Comparison of ENCODE assay signal across 24 cellular contexts in the genomic region with DNA sequence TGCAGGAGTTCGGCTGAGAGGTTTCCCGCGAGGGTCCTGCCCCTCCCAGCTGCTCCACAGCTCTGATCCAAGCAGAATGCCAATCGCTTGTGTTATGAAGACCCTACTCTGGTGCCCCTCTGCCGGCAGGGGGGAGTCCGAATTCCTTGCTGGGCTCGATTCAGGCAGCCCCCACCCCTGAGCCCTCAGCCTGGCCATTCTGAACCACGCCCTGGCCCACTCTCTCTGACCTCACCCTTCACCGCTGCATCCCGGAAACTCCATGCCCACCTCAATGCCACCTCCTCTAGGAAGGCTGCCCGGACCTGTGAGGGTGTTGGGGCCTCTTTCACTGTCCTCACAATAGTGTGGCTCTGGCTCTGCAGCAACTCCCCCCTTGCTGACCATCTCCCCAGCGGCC. TPM values are rescaled to one million over a fixed set of nuclear protein-coding genes. Genes with fewer than 3 reads are reported as not detected.
A peak's percentile ranks its signal among the peaks of the same experiment; 100 is the strongest.
DNase-seq lines count a peak whose midpoint lies in the region; ATAC-seq, FAIRE-seq and TF ChIP-seq lines count a peak whose summit lies in the region.
"Had no signal": no experiment of that assay in that cellular context is flagged by ENCODE, and none has a peak within 500 bp of the region (broad histone marks: within the 10 kb centered on the region; RNA-seq: fewer than 3 reads in every experiment).

No MANE protein-coding gene starts in this region.

- no peak for DNase-seq in activated CD4-positive, alpha-beta T cell treated with anti-CD3 and anti-CD28 coated beads, Interleukin-2, amount 10 ng/mL, durations not matched to agents 7 days and 5 days
- DNase-seq in activated CD4-positive, alpha-beta T cell treated with anti-CD3 and anti-CD28 coated beads for 48 hours, result no peak
- DNase-seq in GM23338 (ENCODE audit: low spot score), result no peak
- DNase-seq in K562 (ENCODE audit: extremely low read depth in 1 of 4, low spot score in 3 of 4), result no peak
- peak; percentile 21 for DNase-seq in osteoblast (ENCODE audit: insufficient read length, low spot score, missing footprints)
- DNase-seq in spleen, result no peak
- DNase-seq: KG1, NCI-H510A treated with DMSO at 0.1 percent for 48 hours had no signal

- TF ChIP-seq POLR2A in K562 (conservative IDR thresholded peaks at IDR 0.05), result no peak
- no peak for TF ChIP-seq POLR2A in spleen (IDR thresholded peaks at IDR 0.05)

- in situ Hi-C loops in K562 (cut with MboI), result no loop called here

- no peak overlapping the region for H3K9ac ChIP-seq in K562 (ENCODE audit: insufficient read depth in 1 of 2, low read depth in 2 of 2, low read length in 2 of 2)

- no TSS peak for BruUV-seq in K562 (replicated peaks; lab: Mats Ljungman, UMichigan)

- H3K36me3 ChIP-seq in GM23338 (ENCODE audit: insufficient read depth) (no peaks in the 10 kb centered on the region), K562 (ENCODE audit: control insufficient read depth, insufficient read depth, low read length) (no peaks in the 10 kb centered on the region), osteoblast (ENCODE audit: insufficient read depth, low read length) (no peaks in the 10 kb centered on the region), spleen (no peaks in the 10 kb centered on the region)
- H3K36me3 ChIP-seq: BE2C, HAP-1, heart right ventricle, prostate gland, thyroid gland had no signal

- no peaks in the 10 kb centered on the region for H3K9me1 ChIP-seq in K562 (ENCODE audit: control insufficient read depth, insufficient read depth, low read length)

- H3K4me1 Mint-ChIP-seq in activated CD4-positive, alpha-beta T cell treated with anti-CD3 and anti-CD28 coated beads, Interleukin-2, amount 10 ng/mL, durations not matched to agents 7 days and 5 days, result peaks cover 34% of the 10 kb centered on the region
- peaks cover 21% of the 10 kb centered on the region for H3K4me1 Mint-ChIP-seq in GM23338
- H3K4me1 Mint-ChIP-seq: neural crest cell had no signal

- no peaks in the 10 kb centered on the region for H3K9me3 Mint-ChIP-seq in activated CD4-positive, alpha-beta T cell treated with anti-CD3 and anti-CD28 coated beads, Interleukin-2, amount 10 ng/mL, durations not matched to agents 7 days and 5 days
- H3K9me3 Mint-ChIP-seq in GM23338, result no peaks in the 10 kb centered on the region
- H3K9me3 Mint-ChIP-seq: mesothelial cell of epicardium; neural crest cell; T-helper 1 cell treated with Interleukin-12 subunit alpha and Interleukin-12 subunit beta and Interleukin-4 antibody, amounts not matched to agents 30 μg/mL and 1 μg/mL, for 36 hours had no signal

- H3K79me2 ChIP-seq in GM23338 (replicated peaks; ENCODE audit: insufficient read depth), result no peaks in the 10 kb centered on the region
- no peaks in the 10 kb centered on the region for H3K79me2 ChIP-seq in K562 (ENCODE audit: control insufficient read depth, insufficient read depth, low read length)
- H3K79me2 ChIP-seq in osteoblast (ENCODE audit: insufficient read depth, low read length), result no peaks in the 10 kb centered on the region

- no peak for TF ChIP-seq EP300 in K562 (IDR thresholded peaks at IDR 0.05; ENCODE audit: low read length)

- no peak overlapping the region for H2AFZ ChIP-seq in GM23338
- 0 out of 2 replicates have a peak overlapping the region, but pooled peaks have one; percentile 86 for H2AFZ ChIP-seq in K562 (ENCODE audit: low read depth, low read length)
- no peak overlapping the region for H2AFZ ChIP-seq in osteoblast (ENCODE audit: low read length)

- TF ChIP-seq RAD21 in K562 (CRISPR knock-in tag; conservative IDR thresholded peaks at IDR 0.05 in 1 of 2, IDR thresholded peaks at IDR 0.05 in 1 of 2), result no peak

- intact Hi-C loops in K562 (cut with micrococcal nuclease) (no loop called here), spleen (cut with DNase I; ENCODE audit: low total_unique reads) (no loop called here)

- WGBS in K562 (ENCODE audit: insufficient coverage, low coverage, missing lambda C conversion rate), result 63% methylated on average over 12 of the region's 12 CpGs
- 72 to 89% (median 83%) methylated on average over 10 to 12 of the region's 12 CpGs for WGBS in spleen, 5 donors

- H4K20me1 ChIP-seq in GM23338 (replicated peaks; ENCODE audit: insufficient read depth) (no peaks in the 10 kb centered on the region), K562 (replicated peaks; ENCODE audit: control insufficient read depth, insufficient read depth, low read length) (no peaks in the 10 kb centered on the region), osteoblast (ENCODE audit: insufficient read depth, low read length) (no peaks in the 10 kb centered on the region)

- no peak for FAIRE-seq in K562 (lab: Jason Lieb, UNC)
- FAIRE-seq: RCC 7860 had no signal

- POLR2A ChIA-PET in activated CD4-positive, alpha-beta T cell treated with anti-CD3 and anti-CD28 coated beads, Interleukin-2, amount 10 ng/mL, durations not matched to agents 7 days and 5 days (lab: Charles Lee), result no interaction called here
- POLR2A ChIA-PET in K562 (lab: Yijun Ruan, JAX), result interaction anchor here (0.7 to 1.5 kb wide), 3 partner anchors 10 to 11 kb away, joined by 3 to 6 read pairs (median 3); no protein-coding TSS in a partner anchor

- H3K4me3 Mint-ChIP-seq in activated CD4-positive, alpha-beta T cell treated with anti-CD3 and anti-CD28 coated beads, Interleukin-2, amount 10 ng/mL, durations not matched to agents 7 days and 5 days, result peak overlapping the region; percentile 2
- H3K4me3 Mint-ChIP-seq in GM23338, result no peak overlapping the region; the same call in 2 of the 3 replicates
- H3K4me3 Mint-ChIP-seq: mesothelial cell of epicardium; neural crest cell; T-helper 1 cell treated with Interleukin-12 subunit alpha and Interleukin-12 subunit beta and Interleukin-4 antibody, amounts not matched to agents 30 μg/mL and 1 μg/mL, for 36 hours had no signal

- H3K4me3 ChIP-seq in GM23338 (no peak overlapping the region), K562 (no peak overlapping the region), osteoblast (ENCODE audit: insufficient read depth, low read length) (no peak overlapping the region), spleen (no peak overlapping the region)
- H3K4me3 ChIP-seq: prostate gland, thyroid gland had no signal

- no peaks in the 10 kb centered on the region for H3K36me3 Mint-ChIP-seq in activated CD4-positive, alpha-beta T cell treated with anti-CD3 and anti-CD28 coated beads, Interleukin-2, amount 10 ng/mL, durations not matched to agents 7 days and 5 days (ENCODE audit: low read depth)
- H3K36me3 Mint-ChIP-seq in GM23338 (ENCODE audit: low read depth), result no peaks in the 10 kb centered on the region
- H3K36me3 Mint-ChIP-seq: mesothelial cell of epicardium had no signal

- no peak overlapping the region for H3K27ac ChIP-seq in GM23338 (ENCODE audit: low read depth)
- no peak overlapping the region for H3K27ac ChIP-seq in K562 (ENCODE audit: extremely low read depth, low read depth, low read length)
- no peak overlapping the region for H3K27ac ChIP-seq in osteoblast (ENCODE audit: low read depth, low read length)
- H3K27ac ChIP-seq in spleen, result no peak overlapping the region
- H3K27ac ChIP-seq: heart right ventricle, prostate gland, thyroid gland had no signal

- no peaks in the 10 kb centered on the region; the same call in 1 of the 2 replicates for H3K27me3 ChIP-seq in GM23338 (ENCODE audit: insufficient read depth)
- no peaks in the 10 kb centered on the region for H3K27me3 ChIP-seq in K562 (ENCODE audit: control insufficient read depth in 2 of 2, insufficient read depth in 2 of 2, low read length in 2 of 2)
- H3K27me3 ChIP-seq in osteoblast (ENCODE audit: insufficient read depth, low read length), result peaks cover 21% of the 10 kb centered on the region
- peaks cover 0 to 42% (median 6%) of the 10 kb centered on the region in 7 donors for H3K27me3 ChIP-seq in spleen (replicated peaks in 1 of 7)
- H3K27me3 ChIP-seq: thyroid gland had no signal

- H3K4me2 ChIP-seq in GM23338, result peak overlapping the region; percentile 67; the same call in 1 of the 2 replicates
- no peak overlapping the region for H3K4me2 ChIP-seq in K562 (ENCODE audit: insufficient read depth, low read length)
- no peak overlapping the region for H3K4me2 ChIP-seq in osteoblast (ENCODE audit: insufficient read depth, low read length)

- H3K27me3 Mint-ChIP-seq in activated CD4-positive, alpha-beta T cell treated with anti-CD3 and anti-CD28 coated beads, Interleukin-2, amount 10 ng/mL, durations not matched to agents 7 days and 5 days, result no peaks in the 10 kb centered on the region
- H3K27me3 Mint-ChIP-seq in GM23338 (ENCODE audit: insufficient read depth, low read depth, poor library complexity), result peaks cover 30% of the 10 kb centered on the region

- H3K4me1 ChIP-seq in GM23338 (ENCODE audit: insufficient read depth) (peaks cover 9% of the 10 kb centered on the region), K562 (replicated peaks in 1 of 2; ENCODE audit: control insufficient read depth in 2 of 2, insufficient read depth in 2 of 2, low read length in 2 of 2) (peaks cover 34 to 65% of the 10 kb centered on the region in 2 experiments), osteoblast (ENCODE audit: insufficient read depth, low read length) (peaks cover 9% of the 10 kb centered on the region), spleen (peaks cover 0 to 67% (median 47%) of the 10 kb centered on the region in 6 donors)
- H3K4me1 ChIP-seq: BE2C, HAP-1 had no signal

- H3K9me2 ChIP-seq in GM23338 (ENCODE audit: insufficient read depth), result no peaks in the 10 kb centered on the region

- ATAC-seq in GM23338 (no peak), K562 (no peak), HG03354 (IDR thresholded peaks at IDR 0.05; ENCODE audit: poor library complexity, severe bottlenecking, unreplicated experiment) (no peak), HG03139 (IDR thresholded peaks at IDR 0.05; ENCODE audit: unreplicated experiment) (no peak)

- TF ChIP-seq CTCF in GM23338 (conservative IDR thresholded peaks at IDR 0.05; ENCODE audit: low read depth in 2 of 2) (no peak), K562 (IDR thresholded peaks at IDR 0.05 in 2 of 3, conservative IDR thresholded peaks at IDR 0.05 in 1 of 3; ENCODE audit: insufficient read depth in 2 of 3, low read depth in 1 of 3, low read length in 3 of 3) (no peak), osteoblast (IDR thresholded peaks at IDR 0.05; ENCODE audit: extremely low read depth, low read depth, low read length) (no peak), spleen (IDR thresholded peaks at IDR 0.05 in 8 of 11, conservative IDR thresholded peaks at IDR 0.05 in 3 of 11) (no peak)

- H3K9me3 ChIP-seq in K562 (replicated peaks; ENCODE audit: control insufficient read depth, insufficient read depth, low read depth, low read length) (no peaks in the 10 kb centered on the region), osteoblast (ENCODE audit: low read depth, low read length) (no peaks in the 10 kb centered on the region), spleen (no peaks in the 10 kb centered on the region)
- H3K9me3 ChIP-seq: BE2C, HAP-1, heart right ventricle, prostate gland, thyroid gland had no signal

- CTCF ChIA-PET in activated CD4-positive, alpha-beta T cell treated with anti-CD3 and anti-CD28 coated beads, Interleukin-2, amount 10 ng/mL, durations not matched to agents 7 days and 5 days (lab: Charles Lee), result interaction anchor here (0.6 to 1.7 kb wide), 6 partner anchors 8 to 77 kb away, joined by 3 to 5 read pairs (median 4); a partner anchor contains a TSS
- CTCF ChIA-PET in K562 (lab: Yijun Ruan, JAX; ENCODE audit: low intra/inter-chr PET ratio), result interaction anchor here (1.1 kb wide), 1 partner anchor 21 kb away, joined by 4 read pairs; no protein-coding TSS in a partner anchor

- H3F3A ChIP-seq in GM23338 (replicated peaks; ENCODE audit: low read depth), result peaks cover 8% of the 10 kb centered on the region

- peak overlapping the region; percentile 31 for H3K27ac Mint-ChIP-seq in activated CD4-positive, alpha-beta T cell treated with anti-CD3 and anti-CD28 coated beads, Interleukin-2, amount 10 ng/mL, durations not matched to agents 7 days and 5 days
- H3K27ac Mint-ChIP-seq in GM23338, result no peak overlapping the region
- H3K27ac Mint-ChIP-seq: mesothelial cell of epicardium; T-helper 1 cell treated with Interleukin-12 subunit alpha and Interleukin-12 subunit beta and Interleukin-4 antibody, amounts not matched to agents 30 μg/mL and 1 μg/mL, for 36 hours had no signal

RNA-seq across cellular contexts. Expression of a gene that starts 7.9 kb away (rescaled TPM):
- 100 to 1,000 TPM; 204 to 222 TPM for total RNA-seq in activated CD4-positive, alpha-beta T cell treated with anti-CD3 and anti-CD28 coated beads, Interleukin-2, amount 10 ng/mL, durations not matched to agents 7 days and 5 days
- 116 and 117 TPM in 2 replicates for total RNA-seq in GM23338 (2014; rRNA removed; shearing (Covaris generic))
- polyA plus RNA-seq in GM23338 (2016; fragmentation: Nextera tagmentation; extraction: Ambion mirVana) (216 and 220 TPM in 2 replicates), K562 (2011; rRNA removed) (132 and 145 TPM in 2 replicates), K562 (2014; fragmentation: Illumina TruSeq; extraction: Trizol) (222 and 254 TPM in 2 replicates), K562 (2014; fragmentation: Nextera tagmentation; extraction: Ambion mirVana) (10 to 100 TPM; 36.6 to 45.1 TPM), K562 (2014; rRNA removed) (171 and 184 TPM in 2 replicates), spleen (10 to 100 TPM; 78.1 to 94.9 (median 83.7) TPM)
- total RNA-seq in K562 (2011; cell fraction: chromatin; rRNA removed; ENCODE audit: low replicate concordance), result 163 and 370 TPM in 2 replicates
- total RNA-seq in K562 (2011; cell fraction: nucleolus; rRNA removed), result 214 and 227 TPM in 2 replicates
- 128 and 149 TPM in 2 replicates for total RNA-seq in K562 (2011; cell fraction: nucleoplasm; rRNA removed)
- total RNA-seq in K562 (2014; rRNA removed) (64.7 and 104 TPM in 2 replicates), K562 (2014; rRNA removed; fragmentation: Illumina TruSeq; extraction: Trizol) (103 and 114 TPM in 2 replicates), K562 (2015; rRNA removed; fragmentation: Illumina TruSeq; extraction: Trizol) (96.9 and 104 TPM in 2 replicates), K562 (2021) (208 and 215 TPM in 2 replicates), osteoblast (37.1 and 49.2 TPM in 2 replicates), spleen (100 to 1,000 TPM; 101 to 142 (median 129) TPM)
- polyA plus RNA-seq in K562 (2011; cell fraction: cytosol; rRNA removed), result 67.6 and 119 TPM in 2 replicates
- 140 and 142 TPM in 2 replicates for polyA plus RNA-seq in K562 (2011; cell fraction: nucleus; rRNA removed)
- polyA plus RNA-seq in K562 (2012), result 143 and 153 TPM in 2 replicates
- polyA minus RNA-seq in K562 (2011; rRNA and poly(A)+ RNA removed), result 118 and 130 TPM in 2 replicates
- polyA minus RNA-seq in K562 (2011; cell fraction: cytosol; rRNA and poly(A)+ RNA removed), result 69.2 and 93.4 TPM in 2 replicates
- 62.3 and 72.8 TPM in 2 replicates for polyA minus RNA-seq in K562 (2011; cell fraction: nucleus; rRNA and poly(A)+ RNA removed)

RNA-seq across cellular contexts. Expression of a gene that starts 31.9 kb away (rescaled TPM):
- 1 to 10 TPM in 1 of 2 experiments, under 1 TPM in 1; 0.83 to 1.6 TPM for total RNA-seq in activated CD4-positive, alpha-beta T cell treated with anti-CD3 and anti-CD28 coated beads, Interleukin-2, amount 10 ng/mL, durations not matched to agents 7 days and 5 days
- 13.0 and 23.0 TPM in 2 replicates for total RNA-seq in GM23338 (2014; rRNA removed; shearing (Covaris generic))
- polyA plus RNA-seq in GM23338 (2016; fragmentation: Nextera tagmentation; extraction: Ambion mirVana), result 4.2 and 5.2 TPM in 2 replicates
- total RNA-seq in K562 (2011; cell fraction: chromatin; rRNA removed; ENCODE audit: low replicate concordance), result 10.8 and 42.1 TPM in 2 replicates
- 29.0 and 32.5 TPM in 2 replicates for total RNA-seq in K562 (2011; cell fraction: nucleolus; rRNA removed)
- 13.0 and 13.4 TPM in 2 replicates for total RNA-seq in K562 (2011; cell fraction: nucleoplasm; rRNA removed)
- 2.3 and 4.5 TPM in 2 replicates for total RNA-seq in K562 (2014; rRNA removed)
- total RNA-seq in K562 (2014; rRNA removed; fragmentation: Illumina TruSeq; extraction: Trizol), result 0.06 and 0.18 TPM in 2 replicates
- 0.33 and 1.2 TPM in 2 replicates for total RNA-seq in K562 (2015; rRNA removed; fragmentation: Illumina TruSeq; extraction: Trizol)
- 3.3 and 3.4 TPM in 2 replicates for total RNA-seq in K562 (2021)
- 0.81 and 1.8 TPM in 2 replicates for polyA plus RNA-seq in K562 (2011; rRNA removed)
- 0.55 and 1.9 TPM in 2 replicates for polyA plus RNA-seq in K562 (2011; cell fraction: cytosol; rRNA removed)
- polyA plus RNA-seq in K562 (2011; cell fraction: nucleus; rRNA removed), result 15.2 and 24.6 TPM in 2 replicates
- 3.2 and 13.5 TPM in 2 replicates for polyA plus RNA-seq in K562 (2012)
- polyA plus RNA-seq in K562 (2014; fragmentation: Illumina TruSeq; extraction: Trizol), result 0.34 and 1.1 TPM in 2 replicates
- under 1 TPM in 1 of 2 experiments, not detected in 1; 0.03 TPM for polyA plus RNA-seq in K562 (2014; fragmentation: Nextera tagmentation; extraction: Ambion mirVana)
- polyA plus RNA-seq in K562 (2014; rRNA removed), result 1.5 and 4.5 TPM in 2 replicates
- 0.33 and 1.1 TPM in 2 replicates for polyA minus RNA-seq in K562 (2011; rRNA and poly(A)+ RNA removed)
- 1.7 and 1.9 TPM in 2 replicates for polyA minus RNA-seq in K562 (2011; cell fraction: cytosol; rRNA and poly(A)+ RNA removed)
- 8.8 and 11.0 TPM in 2 replicates for polyA minus RNA-seq in K562 (2011; cell fraction: nucleus; rRNA and poly(A)+ RNA removed)
- under 0.01 and 0.29 TPM in 2 replicates for total RNA-seq in osteoblast
- 10 to 100 TPM in 2 of 7 donors, 1 to 10 TPM in 5; 5.0 to 15.7 (median 6.7) TPM for total RNA-seq in spleen
- polyA plus RNA-seq in spleen, result 1 to 10 TPM; 2.7 to 7.3 (median 3.0) TPM

RNA-seq across cellular contexts. Expression of a gene that starts 45.7 kb away (rescaled TPM):
- total RNA-seq in activated CD4-positive, alpha-beta T cell treated with anti-CD3 and anti-CD28 coated beads, Interleukin-2, amount 10 ng/mL, durations not matched to agents 7 days and 5 days, result not detected
- 0.17 TPM in 1 of 2 replicates, not detected in the other for total RNA-seq in GM23338 (2014; rRNA removed; shearing (Covaris generic))
- polyA plus RNA-seq in GM23338 (2016; fragmentation: Nextera tagmentation; extraction: Ambion mirVana) (not detected in 2 replicates), K562 (2011; rRNA removed) (not detected in 2 replicates), K562 (2014; fragmentation: Illumina TruSeq; extraction: Trizol) (not detected in 2 replicates), K562 (2014; fragmentation: Nextera tagmentation; extraction: Ambion mirVana) (not detected), K562 (2014; rRNA removed) (not detected in 2 replicates), spleen (under 1 TPM in 1 of 3 donors, not detected in 2; 0.11 TPM)
- not detected in 2 replicates for total RNA-seq in K562 (2011; cell fraction: chromatin; rRNA removed; ENCODE audit: low replicate concordance)
- total RNA-seq in K562 (2011; cell fraction: nucleolus; rRNA removed), result not detected in 2 replicates
- total RNA-seq in K562 (2011; cell fraction: nucleoplasm; rRNA removed), result not detected in 2 replicates
- total RNA-seq in K562 (2014; rRNA removed) (not detected in 2 replicates), K562 (2014; rRNA removed; fragmentation: Illumina TruSeq; extraction: Trizol) (not detected in 2 replicates), K562 (2015; rRNA removed; fragmentation: Illumina TruSeq; extraction: Trizol) (not detected in 2 replicates), K562 (2021) (not detected in 2 replicates), osteoblast (not detected in 2 replicates), spleen (under 1 TPM in 1 of 7 donors, not detected in 6; 0.76 TPM)
- not detected in 2 replicates for polyA plus RNA-seq in K562 (2011; cell fraction: cytosol; rRNA removed)
- polyA plus RNA-seq in K562 (2011; cell fraction: nucleus; rRNA removed), result not detected in 2 replicates
- 0.07 TPM in 1 of 2 replicates, not detected in the other for polyA plus RNA-seq in K562 (2012)
- not detected in 2 replicates for polyA minus RNA-seq in K562 (2011; rRNA and poly(A)+ RNA removed)
- not detected in 2 replicates for polyA minus RNA-seq in K562 (2011; cell fraction: cytosol; rRNA and poly(A)+ RNA removed)
- not detected in 2 replicates for polyA minus RNA-seq in K562 (2011; cell fraction: nucleus; rRNA and poly(A)+ RNA removed)
- total RNA-seq: A172, cardiac septum, epithelial cell of proximal tubule, fibroblast of villous mesenchyme, left lobe of liver, mesothelial cell of epicardium, neural crest cell had no signal

RNA-seq across cellular contexts. Expression of a gene that starts 50.1 kb away (rescaled TPM):
- 10 to 100 TPM; 33.8 to 43.7 TPM for total RNA-seq in activated CD4-positive, alpha-beta T cell treated with anti-CD3 and anti-CD28 coated beads, Interleukin-2, amount 10 ng/mL, durations not matched to agents 7 days and 5 days
- total RNA-seq in GM23338 (2014; rRNA removed; shearing (Covaris generic)), result 97.3 and 98.8 TPM in 2 replicates
- 54.1 and 58.5 TPM in 2 replicates for polyA plus RNA-seq in GM23338 (2016; fragmentation: Nextera tagmentation; extraction: Ambion mirVana)
- 2.8 and 6.4 TPM in 2 replicates for total RNA-seq in K562 (2011; cell fraction: chromatin; rRNA removed; ENCODE audit: low replicate concordance)
- 8.8 and 12.3 TPM in 2 replicates for total RNA-seq in K562 (2011; cell fraction: nucleolus; rRNA removed)
- total RNA-seq in K562 (2011; cell fraction: nucleoplasm; rRNA removed), result 3.4 and 7.0 TPM in 2 replicates
- total RNA-seq in K562 (2014; rRNA removed), result 74.8 and 100.0 TPM in 2 replicates
- total RNA-seq in K562 (2014; rRNA removed; fragmentation: Illumina TruSeq; extraction: Trizol), result 6.7 TPM in 2 replicates
- 29.6 and 31.9 TPM in 2 replicates for total RNA-seq in K562 (2015; rRNA removed; fragmentation: Illumina TruSeq; extraction: Trizol)
- 50.5 and 53.7 TPM in 2 replicates for total RNA-seq in K562 (2021)
- 15.8 and 16.5 TPM in 2 replicates for polyA plus RNA-seq in K562 (2011; rRNA removed)
- polyA plus RNA-seq in K562 (2011; cell fraction: cytosol; rRNA removed), result 21.3 and 65.5 TPM in 2 replicates
- polyA plus RNA-seq in K562 (2011; cell fraction: nucleus; rRNA removed), result 12.1 and 18.1 TPM in 2 replicates
- 34.9 and 46.9 TPM in 2 replicates for polyA plus RNA-seq in K562 (2012)
- 10.3 and 22.1 TPM in 2 replicates for polyA plus RNA-seq in K562 (2014; fragmentation: Illumina TruSeq; extraction: Trizol)
- 1 to 10 TPM; 1.5 to 2.4 TPM for polyA plus RNA-seq in K562 (2014; fragmentation: Nextera tagmentation; extraction: Ambion mirVana)
- 53.3 and 75.7 TPM in 2 replicates for polyA plus RNA-seq in K562 (2014; rRNA removed)
- polyA minus RNA-seq in K562 (2011; rRNA and poly(A)+ RNA removed), result 2.6 and 4.5 TPM in 2 replicates
- 17.2 and 24.6 TPM in 2 replicates for polyA minus RNA-seq in K562 (2011; cell fraction: cytosol; rRNA and poly(A)+ RNA removed)
- polyA minus RNA-seq in K562 (2011; cell fraction: nucleus; rRNA and poly(A)+ RNA removed), result 7.1 and 7.8 TPM in 2 replicates
- 53.6 and 57.8 TPM in 2 replicates for total RNA-seq in osteoblast
- 10 to 100 TPM; 31.1 to 73.1 (median 41.5) TPM for total RNA-seq in spleen
- 10 to 100 TPM; 38.0 to 65.9 (median 55.2) TPM for polyA plus RNA-seq in spleen

RNA-seq across cellular contexts. Expression of a gene that starts 50.2 kb away (rescaled TPM):
- 10 to 100 TPM; 34.3 to 36.9 TPM for total RNA-seq in activated CD4-positive, alpha-beta T cell treated with anti-CD3 and anti-CD28 coated beads, Interleukin-2, amount 10 ng/mL, durations not matched to agents 7 days and 5 days
- 9.2 and 23.3 TPM in 2 replicates for total RNA-seq in GM23338 (2014; rRNA removed; shearing (Covaris generic))
- polyA plus RNA-seq in GM23338 (2016; fragmentation: Nextera tagmentation; extraction: Ambion mirVana), result 39.1 and 41.0 TPM in 2 replicates
- total RNA-seq in K562 (2011; cell fraction: chromatin; rRNA removed; ENCODE audit: low replicate concordance), result 42.1 and 68.9 TPM in 2 replicates
- total RNA-seq in K562 (2011; cell fraction: nucleolus; rRNA removed), result 52.6 and 53.5 TPM in 2 replicates
- total RNA-seq in K562 (2011; cell fraction: nucleoplasm; rRNA removed), result 51.0 and 57.1 TPM in 2 replicates
- 22.3 and 24.0 TPM in 2 replicates for total RNA-seq in K562 (2014; rRNA removed)
- total RNA-seq in K562 (2014; rRNA removed; fragmentation: Illumina TruSeq; extraction: Trizol), result 4.7 and 6.1 TPM in 2 replicates
- 13.6 and 13.9 TPM in 2 replicates for total RNA-seq in K562 (2015; rRNA removed; fragmentation: Illumina TruSeq; extraction: Trizol)
- 19.9 and 22.2 TPM in 2 replicates for total RNA-seq in K562 (2021)
- 18.6 and 20.7 TPM in 2 replicates for polyA plus RNA-seq in K562 (2011; rRNA removed)
- 20.9 and 40.1 TPM in 2 replicates for polyA plus RNA-seq in K562 (2011; cell fraction: cytosol; rRNA removed)
- polyA plus RNA-seq in K562 (2011; cell fraction: nucleus; rRNA removed), result 55.5 and 97.5 TPM in 2 replicates
- 18.3 and 26.9 TPM in 2 replicates for polyA plus RNA-seq in K562 (2012)
- 9.0 and 13.6 TPM in 2 replicates for polyA plus RNA-seq in K562 (2014; fragmentation: Illumina TruSeq; extraction: Trizol)
- polyA plus RNA-seq in K562 (2014; fragmentation: Nextera tagmentation; extraction: Ambion mirVana), result 1 to 10 TPM in 1 of 2 experiments, under 1 TPM in 1; 0.69 to 1.0 TPM
- polyA plus RNA-seq in K562 (2014; rRNA removed), result 31.5 and 33.3 TPM in 2 replicates
- 1.6 and 5.7 TPM in 2 replicates for polyA minus RNA-seq in K562 (2011; rRNA and poly(A)+ RNA removed)
- polyA minus RNA-seq in K562 (2011; cell fraction: cytosol; rRNA and poly(A)+ RNA removed), result 7.7 and 10.3 TPM in 2 replicates
- 11.7 and 13.1 TPM in 2 replicates for polyA minus RNA-seq in K562 (2011; cell fraction: nucleus; rRNA and poly(A)+ RNA removed)
- 67.8 and 69.1 TPM in 2 replicates for total RNA-seq in osteoblast
- total RNA-seq in spleen, result 10 to 100 TPM; 60.4 to 80.6 (median 73.4) TPM
- polyA plus RNA-seq in spleen, result 10 to 100 TPM; 55.6 to 62.8 (median 56.7) TPM
